25 cellular contexts compared by ENCODE assay signal in the genomic region with DNA sequence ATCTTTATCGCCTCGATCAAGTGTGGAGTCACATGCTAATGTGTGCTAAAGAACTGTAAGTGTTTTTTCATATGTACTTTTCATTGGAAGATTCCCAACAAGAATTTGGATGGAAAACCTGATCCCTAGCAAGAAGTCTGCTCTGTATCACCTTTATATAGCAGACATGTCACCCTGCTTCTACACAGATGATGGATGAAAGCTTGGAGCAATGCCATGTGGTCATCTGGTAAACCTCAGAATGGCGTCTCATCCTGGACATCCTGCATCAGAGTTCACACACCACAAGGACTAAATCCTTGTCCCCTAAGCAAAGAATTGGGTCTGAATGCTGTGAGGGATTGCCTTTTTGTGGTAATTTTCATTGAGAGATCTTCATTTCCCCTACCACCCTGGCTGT. TPM values are rescaled to one million over a fixed set of nuclear protein-coding genes. Genes with fewer than 3 reads are reported as not detected.
DNase-seq lines count a peak whose midpoint lies in the region; ATAC-seq and TF ChIP-seq lines count a peak whose summit lies in the region.
"Had no signal": no experiment of that assay in that cellular context is flagged by ENCODE, and none has a peak within 500 bp of the region (broad histone marks: within the 10 kb centered on the region; RNA-seq: fewer than 3 reads in every experiment).

No MANE protein-coding gene starts in this region.

- ATAC-seq in SK-N-SH treated with all-trans-retinoic acid at 6 μM for 48 hours: peak; percentile 75
- ATAC-seq in omental fat pad (ENCODE audit: low FRiP score): no peak
- no peak for ATAC-seq in GM19023 (IDR thresholded peaks at IDR 0.05; ENCODE audit: unreplicated experiment)
- ATAC-seq in HG02973 (IDR thresholded peaks at IDR 0.05; ENCODE audit: unreplicated experiment): no peak
- ATAC-seq: mucosa of descending colon; stimulated activated effector memory CD8-positive, alpha-beta T cell treated with anti-CD3 and anti-CD28 coated beads, Interleukin-12 subunit alpha, Interleukin-12 subunit beta, amount 100 ng/mL, for 72 hours had no signal

- H3K4me1 Mint-ChIP-seq in neural crest cell: peaks cover 2% of the 10 kb centered on the region
- H3K4me1 Mint-ChIP-seq: activated CD4-positive, alpha-beta T cell treated with anti-CD3 and anti-CD28 coated beads, Interleukin-2, amount 10 ng/mL, durations not matched to agents 24 days and 14 days; activated naive CD4-positive, alpha-beta T cell treated with anti-CD3 and anti-CD28 coated beads, Interleukin-2, amount 10 ng/mL, durations not matched to agents 7 days and 5 days; immature natural killer cell; stimulated activated effector memory CD8-positive, alpha-beta T cell treated with anti-CD3 and anti-CD28 coated beads, Interleukin-12 subunit alpha, Interleukin-12 subunit beta, amount 100 ng/mL, for 72 hours had no signal

- H3K27me3 Mint-ChIP-seq in neural crest cell (ENCODE audit: low read depth): no peaks in the 10 kb centered on the region
- H3K27me3 Mint-ChIP-seq: progenitor cell of endocrine pancreas had no signal

- H3K4me3 ChIP-seq in fibroblast of villous mesenchyme (ENCODE audit: low read depth, low read length): no peak overlapping the region
- H3K4me3 ChIP-seq: mucosa of descending colon, smooth muscle cell, suprapubic skin had no signal

- H3K27ac Mint-ChIP-seq in neural crest cell (ENCODE audit: unreplicated experiment): peak overlapping the region; percentile 17
- H3K27ac Mint-ChIP-seq: activated CD4-positive, alpha-beta T cell treated with anti-CD3 and anti-CD28 coated beads, Interleukin-2, amount 10 ng/mL, durations not matched to agents 24 days and 14 days; activated naive CD4-positive, alpha-beta T cell treated with anti-CD3 and anti-CD28 coated beads, Interleukin-2, amount 10 ng/mL, durations not matched to agents 7 days and 5 days; immature natural killer cell; progenitor cell of endocrine pancreas; stimulated activated effector memory CD8-positive, alpha-beta T cell treated with anti-CD3 and anti-CD28 coated beads, Interleukin-12 subunit alpha, Interleukin-12 subunit beta, amount 100 ng/mL, for 72 hours had no signal

- TF ChIP-seq CTCF in fibroblast of villous mesenchyme (IDR thresholded peaks at IDR 0.05; ENCODE audit: insufficient read depth, low read depth, low read length) (no peak), neural crest cell (conservative IDR thresholded peaks at IDR 0.05) (no peak), omental fat pad (IDR thresholded peaks at IDR 0.05) (no peak)

- H3K4me3 Mint-ChIP-seq in neural crest cell: no peak overlapping the region
- H3K4me3 Mint-ChIP-seq: activated CD4-positive, alpha-beta T cell treated with anti-CD3 and anti-CD28 coated beads, Interleukin-2, amount 10 ng/mL, durations not matched to agents 24 days and 14 days; activated naive CD4-positive, alpha-beta T cell treated with anti-CD3 and anti-CD28 coated beads, Interleukin-2, amount 10 ng/mL, durations not matched to agents 7 days and 5 days; immature natural killer cell; stimulated activated effector memory CD8-positive, alpha-beta T cell treated with anti-CD3 and anti-CD28 coated beads, Interleukin-12 subunit alpha, Interleukin-12 subunit beta, amount 100 ng/mL, for 72 hours had no signal

- no peaks in the 10 kb centered on the region for H3K9me3 Mint-ChIP-seq in neural crest cell
- H3K9me3 Mint-ChIP-seq: activated CD4-positive, alpha-beta T cell treated with anti-CD3 and anti-CD28 coated beads, Interleukin-2, amount 10 ng/mL, durations not matched to agents 24 days and 14 days; activated naive CD4-positive, alpha-beta T cell treated with anti-CD3 and anti-CD28 coated beads, Interleukin-2, amount 10 ng/mL, durations not matched to agents 7 days and 5 days; immature natural killer cell; stimulated activated effector memory CD8-positive, alpha-beta T cell treated with anti-CD3 and anti-CD28 coated beads, Interleukin-12 subunit alpha, Interleukin-12 subunit beta, amount 100 ng/mL, for 72 hours had no signal

- H3K36me3 Mint-ChIP-seq in neural crest cell (ENCODE audit: low read depth): peaks cover 7% of the 10 kb centered on the region
- H3K36me3 Mint-ChIP-seq: activated naive CD4-positive, alpha-beta T cell treated with anti-CD3 and anti-CD28 coated beads, Interleukin-2, amount 10 ng/mL, durations not matched to agents 7 days and 5 days; immature natural killer cell; stimulated activated effector memory CD8-positive, alpha-beta T cell treated with anti-CD3 and anti-CD28 coated beads, Interleukin-12 subunit alpha, Interleukin-12 subunit beta, amount 100 ng/mL, for 72 hours had no signal

- DNase-seq in HT1080 (ENCODE audit: low read depth) (peak; percentile 28), fibroblast of villous mesenchyme (ENCODE audit: low read depth) (peak; percentile 61), neural crest cell (ENCODE audit: low read depth, low spot score) (no peak), omental fat pad (ENCODE audit: low spot score) (no peak), kidney glomerular epithelial cell (lab: John Stamatoyannopoulos, UW) (no peak)
- DNase-seq: activated CD4-positive, alpha-beta T cell treated with anti-CD3 and anti-CD28 coated beads, Interleukin-2, amount 10 ng/mL, durations not matched to agents 24 days and 14 days; activated naive CD4-positive, alpha-beta T cell treated with anti-CD3 and anti-CD28 coated beads, Interleukin-2, amount 10 ng/mL, durations not matched to agents 7 days and 5 days; amygdala; C1 segment of cervical spinal cord; central memory CD4-positive, alpha-beta T cell; dermis blood vessel endothelial cell; immature natural killer cell; KG1; mucosa of descending colon; NCI-H1694 treated with DMSO at 0.1 percent for 48 hours; NCI-H526; stimulated activated CD4-positive, alpha-beta T cell treated with anti-CD3 and anti-CD28 coated beads, Interleukin-2, amount 100 ng/mL, for 48 hours; WERI-Rb-1 had no signal

TF ChIP-seq in SK-N-SH treated with all-trans-retinoic acid at 6 μM for 48 hours, 23 proteins besides CTCF, POLR2A, EP300 and RAD21 (continues in another document):
- TF ChIP-seq CSDC2 (CRISPR knock-in tag; IDR thresholded peaks at IDR 0.05) (no peak), ZNF565 (CRISPR knock-in tag; conservative IDR thresholded peaks at IDR 0.05; ENCODE audit: low read depth) (no peak), ZFP30 (CRISPR knock-in tag; IDR thresholded peaks at IDR 0.05) (no peak), TOX (CRISPR knock-in tag; IDR thresholded peaks at IDR 0.05; ENCODE audit: borderline replicate concordance) (peak; percentile 14; the same call in 1 of the 2 replicates), BACH2 (CRISPR knock-in tag; IDR thresholded peaks at IDR 0.05; ENCODE audit: borderline replicate concordance) (no peak), ZFP3 (CRISPR knock-in tag; IDR thresholded peaks at IDR 0.05) (no peak), SNAI2 (CRISPR knock-in tag; IDR thresholded peaks at IDR 0.05) (no peak), ESRRG (CRISPR knock-in tag; IDR thresholded peaks at IDR 0.05) (no peak), OSR1 (CRISPR knock-in tag; IDR thresholded peaks at IDR 0.05) (no peak), ZC3H10 (CRISPR knock-in tag; IDR thresholded peaks at IDR 0.05) (no peak), RARB (CRISPR knock-in tag; IDR thresholded peaks at IDR 0.05) (no peak), PPARA (CRISPR knock-in tag; IDR thresholded peaks at IDR 0.05; ENCODE audit: borderline replicate concordance) (no peak), ARNTL (CRISPR knock-in tag; IDR thresholded peaks at IDR 0.05; ENCODE audit: borderline replicate concordance, low read depth) (no peak), ZNF8 (CRISPR knock-in tag; IDR thresholded peaks at IDR 0.05) (no peak)
- TF ChIP-seq, protein P1, sequence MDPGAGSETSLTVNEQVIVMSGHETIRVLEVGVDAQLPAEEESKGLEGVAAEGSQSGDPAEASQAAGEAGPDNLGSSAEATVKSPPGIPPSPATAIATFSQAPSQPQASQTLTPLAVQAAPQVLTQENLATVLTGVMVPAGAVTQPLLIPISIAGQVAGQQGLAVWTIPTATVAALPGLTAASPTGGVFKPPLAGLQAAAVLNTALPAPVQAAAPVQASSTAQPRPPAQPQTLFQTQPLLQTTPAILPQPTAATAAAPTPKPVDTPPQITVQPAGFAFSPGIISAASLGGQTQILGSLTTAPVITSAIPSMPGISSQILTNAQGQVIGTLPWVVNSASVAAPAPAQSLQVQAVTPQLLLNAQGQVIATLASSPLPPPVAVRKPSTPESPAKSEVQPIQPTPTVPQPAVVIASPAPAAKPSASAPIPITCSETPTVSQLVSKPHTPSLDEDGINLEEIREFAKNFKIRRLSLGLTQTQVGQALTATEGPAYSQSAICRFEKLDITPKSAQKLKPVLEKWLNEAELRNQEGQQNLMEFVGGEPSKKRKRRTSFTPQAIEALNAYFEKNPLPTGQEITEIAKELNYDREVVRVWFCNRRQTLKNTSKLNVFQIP (CRISPR knock-in tag; IDR thresholded peaks at IDR 0.05; ENCODE audit: borderline replicate concordance, low read depth): no peak
- TF ChIP-seq, protein P2, sequence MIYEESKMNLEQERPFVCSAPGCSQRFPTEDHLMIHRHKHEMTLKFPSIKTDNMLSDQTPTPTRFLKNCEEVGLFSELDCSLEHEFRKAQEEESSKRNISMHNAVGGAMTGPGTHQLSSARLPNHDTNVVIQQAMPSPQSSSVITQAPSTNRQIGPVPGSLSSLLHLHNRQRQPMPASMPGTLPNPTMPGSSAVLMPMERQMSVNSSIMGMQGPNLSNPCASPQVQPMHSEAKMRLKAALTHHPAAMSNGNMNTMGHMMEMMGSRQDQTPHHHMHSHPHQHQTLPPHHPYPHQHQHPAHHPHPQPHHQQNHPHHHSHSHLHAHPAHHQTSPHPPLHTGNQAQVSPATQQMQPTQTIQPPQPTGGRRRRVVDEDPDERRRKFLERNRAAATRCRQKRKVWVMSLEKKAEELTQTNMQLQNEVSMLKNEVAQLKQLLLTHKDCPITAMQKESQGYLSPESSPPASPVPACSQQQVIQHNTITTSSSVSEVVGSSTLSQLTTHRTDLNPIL (CRISPR knock-in tag; IDR thresholded peaks at IDR 0.05; ENCODE audit: low read depth): no peak

RNA-seq across cellular contexts. Expression of a gene that starts 42.1 kb away (rescaled TPM):
- total RNA-seq in HT1080 (2014; rRNA removed; shearing (Covaris generic)): 23.5 and 25.4 TPM in 2 replicates
- 18.3 and 24.7 TPM in 2 replicates for polyA plus RNA-seq in HT1080 (2015; cell fraction: cytosol; rRNA removed)
- polyA plus RNA-seq in HT1080 (2015; cell fraction: nucleus; rRNA removed): 13.3 and 16.8 TPM in 2 replicates
- total RNA-seq in fibroblast of villous mesenchyme (31.6 and 61.7 TPM in 2 replicates), neural crest cell (36.8 and 42.2 TPM in 2 replicates), omental fat pad (10 to 100 TPM; 23.9 to 41.8 (median 33.2) TPM)

Comparison
In these comparisons a context has a peak if more than half of its experiments do, and no peak if none do; other contexts are left out.
1. DNase-seq: peak in HT1080 (single experiment) and fibroblast of villous mesenchyme (single experiment); none in neural crest cell (single experiment), omental fat pad (single experiment) and kidney glomerular epithelial cell (single experiment).